ENCODE assay signal across 15 cellular contexts in the genomic region with DNA sequence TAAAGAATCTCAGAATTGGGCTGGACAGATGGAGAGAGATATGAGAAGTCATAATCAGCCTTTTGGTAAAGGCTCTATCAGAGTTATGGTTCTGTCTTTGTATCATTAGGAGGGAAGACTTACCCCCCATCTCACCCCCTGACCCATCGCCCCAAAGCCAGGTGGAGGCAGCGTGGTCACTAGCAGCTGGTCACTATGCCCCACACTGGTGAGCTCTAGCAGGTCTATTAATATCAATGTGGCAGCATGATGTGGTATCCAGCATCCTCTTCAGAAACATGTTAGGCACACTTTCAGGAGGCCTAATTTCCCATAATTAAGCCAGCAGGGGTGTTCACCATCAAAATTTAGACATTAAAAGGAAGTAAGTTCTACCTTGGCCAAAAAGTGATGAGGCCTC.
DNase-seq lines count a peak whose midpoint lies in the region; ATAC-seq and TF ChIP-seq lines count a peak whose summit lies in the region.
"Had no signal": no experiment of that assay in that cellular context is flagged by ENCODE, and none has a peak within 500 bp of the region (broad histone marks: within the 10 kb centered on the region; RNA-seq: fewer than 3 reads in every experiment).

No MANE protein-coding gene starts in this region.

- WGBS in lower leg skin, 2 donors = 89 to 97% methylated on average over 2 of the region's 2 CpGs

- DNase-seq in Right ventricle myocardium inferior (ENCODE audit: missing footprints) (no peak), cardiac septum (ENCODE audit: low spot score) (no peak), left cardiac atrium (no peak), islet precursor cell (peak; percentile 38), COLO829 (ENCODE audit: low spot score) (no peak), lower leg skin (ENCODE audit: low spot score in 2 of 2) (no peak)
- DNase-seq: 8988T, AML-193, Calu3, DMS 273 treated with DMSO at 0.1 percent for 48 hours had no signal

- intact Hi-C loops in Right ventricle myocardium inferior (cut with DNase I) = loop anchor here (5.0 to 10.0 kb wide), 2 partner anchors 108 to 241 kb away; no protein-coding TSS in a partner anchor
- intact Hi-C loops in cardiac septum (cut with DNase I) = loop anchor here (5.0 kb wide), 1 partner anchor 243 kb away; no protein-coding TSS in a partner anchor
- intact Hi-C loops in left cardiac atrium (cut with DNase I) = loop anchor here in 1 of 2 donors (10.0 kb wide), 1 partner anchor 111 kb away; no protein-coding TSS in a partner anchor
- intact Hi-C loops in lower leg skin (cut with DNase I; ENCODE audit: low total_unique reads) = no loop called here

- TF ChIP-seq POLR2A in lower leg skin (IDR thresholded peaks at IDR 0.05) = no peak

- TF ChIP-seq CTCF in lower leg skin (IDR thresholded peaks at IDR 0.05) = no peak

- H3K4me3 ChIP-seq in lower leg skin (ENCODE audit: low read depth, poor library complexity, severe bottlenecking) = no peak overlapping the region
- H3K4me3 ChIP-seq: BLaER1, GM23248 had no signal

- ATAC-seq in Right ventricle myocardium inferior (peak; percentile 69), left cardiac atrium (peak; percentile 71 to 90), GM18861 (IDR thresholded peaks at IDR 0.05; ENCODE audit: unreplicated experiment) (no peak), HG03095 (IDR thresholded peaks at IDR 0.05; ENCODE audit: unreplicated experiment) (no peak)
- ATAC-seq: HCT116 had no signal

Comparison
In these comparisons a context has a peak if more than half of its experiments do, and no peak if none do; other contexts are left out.
1. ATAC-seq: peak in Right ventricle myocardium inferior (single experiment) and left cardiac atrium (2 of 2); none in GM18861 (single experiment) and HG03095 (single experiment).